In the genomic region with DNA sequence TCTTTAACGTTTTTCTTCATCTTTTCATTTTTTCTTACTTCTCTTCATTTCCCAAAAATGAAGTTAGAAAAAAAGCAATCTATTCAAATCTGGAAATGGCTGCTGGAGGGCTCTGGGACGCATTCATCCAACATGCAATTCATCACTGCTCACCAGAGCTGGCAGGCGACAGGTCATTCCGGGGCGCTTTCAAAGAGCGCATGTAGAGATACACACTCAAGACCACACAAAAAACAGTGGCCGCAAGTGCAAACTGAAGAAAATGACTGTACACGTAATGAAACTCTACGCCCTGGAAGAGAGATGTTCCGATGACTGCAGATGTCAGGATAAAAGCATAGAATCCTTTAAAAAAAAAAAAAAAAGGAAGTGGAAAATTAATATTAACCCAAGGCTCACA, we compare ENCODE assay signal across 19 cellular contexts.
"Had no signal": no experiment of that assay in that cellular context is flagged by ENCODE, and none has a peak within 500 bp of the region (broad histone marks: within the 10 kb centered on the region; RNA-seq: fewer than 3 reads in every experiment).

No MANE protein-coding gene starts in this region.

- H3K9me3 ChIP-seq: heart right ventricle, left ventricle myocardium inferior, ovary, prostate gland, testis, tibial nerve, upper lobe of right lung had no signal

- H3K27ac Mint-ChIP-seq: naive thymus-derived CD4-positive, alpha-beta T cell; stimulated activated memory B cell treated with anti-CD40 and anti-IgM and Interleukin-4, amounts not matched to agents 10 μg/mL and 1 μg/mL and 100 μg/mL, for 72 hours; stimulated activated naive CD8-positive, alpha-beta T cell treated with anti-CD3 and anti-CD28 coated beads, Interleukin-15, Interleukin-2, amounts not matched to agents 100 ng/mL and 50 ng/mL, for 24 hours had no signal

- H3K36me3 ChIP-seq: ovary had no signal

- H3K27me3 Mint-ChIP-seq: central memory CD8-positive, alpha-beta T cell; naive thymus-derived CD4-positive, alpha-beta T cell; stimulated activated memory B cell treated with anti-CD40 and anti-IgM and Interleukin-4, amounts not matched to agents 10 μg/mL and 1 μg/mL and 100 μg/mL, for 72 hours; stimulated activated naive CD8-positive, alpha-beta T cell treated with anti-CD3 and anti-CD28 coated beads, Interleukin-15, Interleukin-2, amounts not matched to agents 100 ng/mL and 50 ng/mL, for 24 hours had no signal

- H3K27ac ChIP-seq: heart right ventricle, left ventricle myocardium inferior, ovary, prostate gland, testis, tibial nerve, upper lobe of right lung had no signal

- H3K4me3 ChIP-seq: heart right ventricle, left ventricle myocardium inferior, lung, ovary, prostate gland, testis, tibial nerve, upper lobe of right lung had no signal

- H3K9me3 Mint-ChIP-seq: central memory CD8-positive, alpha-beta T cell; naive thymus-derived CD4-positive, alpha-beta T cell; stimulated activated memory B cell treated with anti-CD40 and anti-IgM and Interleukin-4, amounts not matched to agents 10 μg/mL and 1 μg/mL and 100 μg/mL, for 72 hours; stimulated activated naive CD8-positive, alpha-beta T cell treated with anti-CD3 and anti-CD28 coated beads, Interleukin-15, Interleukin-2, amounts not matched to agents 100 ng/mL and 50 ng/mL, for 24 hours had no signal

- DNase-seq: cortex of kidney; effector memory CD4-positive, alpha-beta T cell; heart right ventricle; islet precursor cell; left cardiac atrium; left ventricle myocardium inferior; mesendoderm; naive thymus-derived CD4-positive, alpha-beta T cell; ovary; stimulated activated CD4-positive, alpha-beta T cell treated with anti-CD3 and anti-CD28 coated beads, Interleukin-4, amount 100 ng/mL, for 1 hour; testis; upper lobe of right lung had no signal

- H3K27me3 ChIP-seq: heart right ventricle, ovary, testis, tibial nerve, upper lobe of right lung had no signal

- ATAC-seq: esophagus mucosa; heart right ventricle; left cardiac atrium; naive thymus-derived CD4-positive, alpha-beta T cell; stimulated activated memory B cell treated with anti-CD40 and anti-IgM and Interleukin-4, amounts not matched to agents 10 μg/mL and 1 μg/mL and 100 μg/mL, for 72 hours had no signal

- H3K4me1 ChIP-seq: left ventricle myocardium inferior, prostate gland, testis, tibial nerve, upper lobe of right lung had no signal

- H3K4me3 Mint-ChIP-seq: central memory CD8-positive, alpha-beta T cell; naive thymus-derived CD4-positive, alpha-beta T cell; stimulated activated memory B cell treated with anti-CD40 and anti-IgM and Interleukin-4, amounts not matched to agents 10 μg/mL and 1 μg/mL and 100 μg/mL, for 72 hours; stimulated activated naive CD8-positive, alpha-beta T cell treated with anti-CD3 and anti-CD28 coated beads, Interleukin-15, Interleukin-2, amounts not matched to agents 100 ng/mL and 50 ng/mL, for 24 hours had no signal
